20 cellular contexts compared by ENCODE assay signal in genomic region chr1:206510371-206510770, GRCh38.
"Had no signal": no experiment of that assay in that cellular context is flagged by ENCODE, and none has a peak within 500 bp of the region (broad histone marks: within the 10 kb centered on the region; RNA-seq: fewer than 3 reads in every experiment).

No MANE protein-coding gene starts in this region.

- H3K4me2 ChIP-seq: smooth muscle cell had no signal

- H3K27ac Mint-ChIP-seq: activated CD4-positive, alpha-beta T cell treated with anti-CD3 and anti-CD28 coated beads for 36 hours; activated naive CD8-positive, alpha-beta T cell treated with anti-CD3 and anti-CD28 coated beads for 36 hours; progenitor cell of endocrine pancreas; WTC11 had no signal

- ATAC-seq: activated CD4-positive, alpha-beta T cell treated with anti-CD3 and anti-CD28 coated beads for 36 hours; left lobe of liver; lower lobe of right lung; naive thymus-derived CD4-positive, alpha-beta T cell; WTC11 had no signal

- H3K4me3 Mint-ChIP-seq: activated CD4-positive, alpha-beta T cell treated with anti-CD3 and anti-CD28 coated beads for 36 hours; activated naive CD8-positive, alpha-beta T cell treated with anti-CD3 and anti-CD28 coated beads for 36 hours; WTC11 had no signal

- H3K9me3 ChIP-seq: lower lobe of right lung, sigmoid colon, upper lobe of left lung had no signal

- H3K36me3 Mint-ChIP-seq: activated naive CD8-positive, alpha-beta T cell treated with anti-CD3 and anti-CD28 coated beads for 36 hours; WTC11 had no signal

- DNase-seq: activated CD4-positive, alpha-beta T cell treated with anti-CD3 and anti-CD28 coated beads for 36 hours; activated CD4-positive, alpha-beta T cell treated with anti-CD3 and anti-CD28 coated beads, Interleukin-2, amount 50 U/mL, for 48 hours; activated CD8-positive, alpha-beta memory T cell treated with anti-CD3 and anti-CD28 coated beads, Interleukin-2, amount 50 U/mL, for 48 hours; activated naive CD4-positive, alpha-beta T cell treated with Interleukin-2 at 50 U/mL for 16 hours; activated naive CD8-positive, alpha-beta T cell treated with anti-CD3 and anti-CD28 coated beads for 36 hours; activated T-cell treated with anti-CD3 and anti-CD28 coated beads, Interleukin-2, amount 50 U/mL, for 48 hours; cortex of kidney; foreskin melanocyte; lower lobe of right lung; naive thymus-derived CD4-positive, alpha-beta T cell; retina; sigmoid colon; stimulated activated CD4-positive, alpha-beta T cell treated with anti-CD3 and anti-CD28 coated beads, Interleukin-4, amount 100 ng/mL, for 1 hour; stimulated activated naive CD4-positive, alpha-beta T cell; T-helper 1 cell; upper lobe of left lung had no signal

- H3K4me3 ChIP-seq: lower lobe of right lung, sigmoid colon, smooth muscle cell had no signal

- H3K9me3 Mint-ChIP-seq: activated naive CD8-positive, alpha-beta T cell treated with anti-CD3 and anti-CD28 coated beads for 36 hours; naive thymus-derived CD4-positive, alpha-beta T cell; WTC11 had no signal

- H3K36me3 ChIP-seq: lower lobe of right lung, sigmoid colon, upper lobe of left lung had no signal

- H3K27ac ChIP-seq: lower lobe of right lung, sigmoid colon had no signal
